28 cellular contexts compared by ENCODE assay signal in the genomic region with DNA sequence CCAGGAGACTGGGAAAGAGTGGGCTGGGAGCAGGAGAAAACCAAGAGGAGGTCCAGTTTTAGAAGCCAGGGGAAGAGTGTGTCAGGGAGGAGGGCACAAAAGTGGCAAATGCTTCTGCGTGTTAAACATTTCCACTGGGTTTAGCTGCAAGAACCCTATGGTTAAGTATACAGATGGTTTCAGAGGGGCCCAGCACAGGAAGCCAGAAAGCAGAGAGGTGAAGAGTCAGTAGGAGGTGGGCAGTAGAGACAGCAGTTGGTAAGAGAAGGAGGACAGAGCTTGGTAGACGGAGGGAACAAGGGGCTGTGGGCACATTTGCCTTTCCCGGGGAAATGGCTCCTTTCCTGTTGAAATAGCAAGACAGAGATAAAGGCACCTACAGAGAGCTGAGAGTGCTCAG.
"Had no signal": no experiment of that assay in that cellular context is flagged by ENCODE, and none has a peak within 500 bp of the region (broad histone marks: within the 10 kb centered on the region; RNA-seq: fewer than 3 reads in every experiment).

No MANE protein-coding gene starts in this region.

- H3K4me3 Mint-ChIP-seq: activated B cell treated with CpG ODN at 0.5 μM for 24 hours; activated CD4-positive, alpha-beta memory T cell treated with anti-CD3 and anti-CD28 coated beads, Interleukin-2, amount 10 ng/mL, durations not matched to agents 7 days and 5 days; activated CD4-positive, alpha-beta T cell treated with anti-CD3 and anti-CD28 coated beads, Interleukin-2, amount 10 ng/mL, durations not matched to agents 7 days and 5 days; activated naive CD8-positive, alpha-beta T cell; brain; central memory CD8-positive, alpha-beta T cell; T-cell had no signal

- H3K9me3 Mint-ChIP-seq: activated CD4-positive, alpha-beta T cell treated with anti-CD3 and anti-CD28 coated beads, Interleukin-2, amount 10 ng/mL, durations not matched to agents 7 days and 5 days; central memory CD8-positive, alpha-beta T cell had no signal

- H3K36me3 Mint-ChIP-seq: activated naive CD8-positive, alpha-beta T cell; T-cell had no signal

- ATAC-seq: Panc1, Right ventricle myocardium inferior, T-cell had no signal

- DNase-seq: activated B cell treated with CpG ODN at 0.5 μM for 24 hours; activated CD4-positive, alpha-beta memory T cell treated with anti-CD3 and anti-CD28 coated beads, Interleukin-2, amount 10 ng/mL, durations not matched to agents 7 days and 5 days; activated CD4-positive, alpha-beta T cell treated with anti-CD3 and anti-CD28 coated beads for 1 hour; activated CD4-positive, alpha-beta T cell treated with anti-CD3 and anti-CD28 coated beads, Interleukin-2, amount 10 ng/mL, durations not matched to agents 7 days and 5 days; activated effector memory CD4-positive, alpha-beta T cell treated with Interleukin-2 at 50 U/mL for 16 hours; activated naive CD4-positive, alpha-beta T cell treated with Interleukin-2 at 50 U/mL for 16 hours; activated T-cell treated with anti-CD3 and anti-CD28 coated beads for 4 hours; amygdala; Kasumi-1; NCI-H1048; NCI-H1417; NCI-H1930; NCI-H2107; NCI-H2171 treated with DMSO at 0.1 percent for 48 hours; NCI-H345; NCI-H510A; NCI-H526 treated with DMSO at 0.1 percent for 48 hours; NCI-H82; NK-92 treated with Interleukin-12 subunit alpha and Interleukin-12 subunit beta, amount 100 ng/mL, for 24 hours; OCI-M1; RPMI8226; T-cell; T1000 had no signal

- H3K27me3 Mint-ChIP-seq: activated B cell treated with CpG ODN at 0.5 μM for 24 hours; brain; central memory CD8-positive, alpha-beta T cell had no signal

- H3K4me1 Mint-ChIP-seq: activated B cell treated with CpG ODN at 0.5 μM for 24 hours; central memory CD8-positive, alpha-beta T cell had no signal

- H3K27ac Mint-ChIP-seq: activated B cell treated with CpG ODN at 0.5 μM for 24 hours; activated CD4-positive, alpha-beta memory T cell treated with anti-CD3 and anti-CD28 coated beads, Interleukin-2, amount 10 ng/mL, durations not matched to agents 7 days and 5 days; activated CD4-positive, alpha-beta T cell treated with anti-CD3 and anti-CD28 coated beads, Interleukin-2, amount 10 ng/mL, durations not matched to agents 7 days and 5 days; activated naive CD8-positive, alpha-beta T cell; T-cell had no signal
